In the genomic region with DNA sequence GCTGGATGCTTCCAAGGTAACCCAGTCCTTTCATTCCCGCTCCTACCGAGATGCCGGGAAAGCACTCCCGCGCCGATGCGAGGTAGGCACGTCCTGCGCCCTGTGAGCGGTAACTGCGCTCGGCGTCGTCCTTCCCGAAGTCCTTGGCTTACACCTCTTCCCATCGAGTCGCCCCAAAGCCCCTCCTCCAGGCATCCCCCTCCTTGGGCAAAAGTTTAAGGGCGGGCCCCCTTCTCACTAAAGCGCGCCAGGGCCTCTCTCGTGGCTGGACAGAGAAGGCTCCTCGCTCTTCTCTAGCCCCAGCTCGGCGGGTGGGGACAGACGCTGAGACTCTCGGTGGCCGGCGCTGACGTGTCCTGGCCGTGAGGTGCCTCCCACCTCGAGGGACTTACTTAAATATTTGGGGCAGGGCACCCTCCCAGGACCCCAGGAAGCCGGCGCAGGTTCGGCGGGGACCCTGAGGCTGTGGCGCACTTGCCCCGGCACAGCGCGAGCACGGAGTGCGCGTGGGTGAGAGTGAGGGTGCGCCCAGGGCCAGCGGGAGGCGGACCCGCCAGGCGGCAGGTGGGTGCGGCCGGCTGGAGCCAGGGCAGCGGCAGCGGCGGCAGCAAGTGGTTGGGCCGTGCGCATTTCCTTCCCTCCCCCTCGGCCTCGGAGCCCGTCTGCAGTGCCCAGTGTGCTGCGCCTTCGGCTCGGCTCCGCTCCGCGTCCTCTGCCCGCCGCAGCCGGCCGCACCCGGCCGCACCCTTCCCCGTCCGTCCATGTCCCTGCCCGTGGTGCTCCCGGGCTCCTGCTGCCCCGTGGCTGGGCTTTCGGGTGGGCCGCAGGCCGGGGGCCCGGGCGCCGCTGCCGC, we compare ENCODE assay signal across 8 cellular contexts. TPM values are rescaled to one million over a fixed set of nuclear protein-coding genes. Genes with fewer than 3 reads are reported as not detected.
DNase-seq lines count a peak whose midpoint lies in the region; ATAC-seq, FAIRE-seq and TF ChIP-seq lines count a peak whose summit lies in the region.

A gene with protein sequence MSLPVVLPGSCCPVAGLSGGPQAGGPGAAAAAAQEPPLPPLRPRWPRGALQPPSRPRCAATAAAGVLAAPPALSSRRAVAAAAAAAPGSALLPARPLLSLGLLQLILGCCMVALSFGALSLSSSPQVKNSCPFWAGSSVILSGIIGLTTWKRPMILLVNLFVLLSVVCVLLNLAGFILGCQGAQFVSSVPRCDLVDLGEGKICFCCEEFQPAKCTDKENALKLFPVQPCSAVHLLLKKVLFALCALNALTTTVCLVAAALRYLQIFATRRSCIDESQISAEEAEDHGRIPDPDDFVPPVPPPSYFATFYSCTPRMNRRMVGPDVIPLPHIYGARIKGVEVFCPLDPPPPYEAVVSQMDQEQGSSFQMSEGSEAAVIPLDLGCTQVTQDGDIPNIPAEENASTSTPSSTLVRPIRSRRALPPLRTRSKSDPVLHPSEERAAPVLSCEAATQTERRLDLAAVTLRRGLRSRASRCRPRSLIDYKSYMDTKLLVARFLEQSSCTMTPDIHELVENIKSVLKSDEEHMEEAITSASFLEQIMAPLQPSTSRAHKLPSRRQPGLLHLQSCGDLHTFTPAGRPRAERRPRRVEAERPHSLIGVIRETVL (plus strand): TSS at position 667 of the 853 bp plus-strand sequence. CDS start 95 bp downstream, at position 762.

- TF ChIP-seq CTCF in foreskin fibroblast (IDR thresholded peaks at IDR 0.05; ENCODE audit: low read depth, low read length) (no peak), GM10248 (IDR thresholded peaks at IDR 0.05; ENCODE audit: control extremely low read depth, extremely low read depth, low read depth, missing control alignments) (no peak)

- peak within 1 kb of the TSS; percentile 23 to 30 for H3K4me3 ChIP-seq in foreskin fibroblast (ENCODE audit: low read depth in 1 of 2, low read length in 2 of 2)

- no peak for ATAC-seq in naive B cell (ENCODE audit: low read depth in 2 of 2)

- H3K4me3 Mint-ChIP-seq in naive B cell = peak within 1 kb of the TSS in 6 of 8 donors; percentile 10 to 59 (median 30)

- H3K27me3 Mint-ChIP-seq in naive B cell = peaks cover 31 to 62% (median 36%) of the 10 kb centered on the region in 3 donors

- peaks cover 0 to 11% (median 10%) of the 10 kb centered on the region in 3 donors for H3K4me1 Mint-ChIP-seq in naive B cell

- CTCF ChIA-PET in GM10248 (lab: Yijun Ruan, JAX) = no interaction called here

- POLR2A ChIA-PET in GM10248 (lab: Yijun Ruan, JAX) = no interaction called here

- no peaks in the 10 kb centered on the region for H3K36me3 Mint-ChIP-seq in naive B cell

- no peak within 1 kb of the TSS for H3K27ac Mint-ChIP-seq in naive B cell

- no peak for TF ChIP-seq POLR2A in GM12892 (IDR thresholded peaks at IDR 0.05; ENCODE audit: low read depth, low read length)

- no peaks in the 10 kb centered on the region for H3K9me3 Mint-ChIP-seq in naive B cell

- peak; percentile 13 for DNase-seq in GM12892 (ENCODE audit: insufficient read length)
- DNase-seq in HuH-7 (ENCODE audit: low spot score) = peak; percentile 50
- DNase-seq in T1000 (lab: John Stamatoyannopoulos, UW) = peak; percentile 7
- DNase-seq in foreskin fibroblast = peak; percentile 20 to 65
- no peak for DNase-seq in naive B cell
- no peak for DNase-seq in AML-193 (lab: John Stamatoyannopoulos, UW)
- DNase-seq in NCI-H524 treated with DMSO at 0.1 percent for 48 hours (lab: John Stamatoyannopoulos, UW) = no peak
- DNase-seq in GM10248 (ENCODE audit: extremely low spot score) = no peak

- no peak for FAIRE-seq in GM12892 (lab: Jason Lieb, UNC)

RNA-seq across cellular contexts. Expression of the gene that starts here (rescaled TPM):
- polyA plus RNA-seq in GM12892 (2012; ENCODE audit: missing spikeins) = not detected
- polyA plus RNA-seq in naive B cell (ENCODE audit: low read depth in 6 of 6) = not detected

Comparison
In these comparisons a context has a peak if more than half of its experiments do, and no peak if none do; other contexts are left out.
1. DNase-seq: peak in GM12892 (single experiment), HuH-7 (single experiment), T1000 (single experiment) and foreskin fibroblast (2 of 2); none in naive B cell (single experiment), AML-193 (0 of 2), NCI-H524 treated with DMSO at 0.1 percent for 48 hours (single experiment) and GM10248 (single experiment).